In the genomic region with DNA sequence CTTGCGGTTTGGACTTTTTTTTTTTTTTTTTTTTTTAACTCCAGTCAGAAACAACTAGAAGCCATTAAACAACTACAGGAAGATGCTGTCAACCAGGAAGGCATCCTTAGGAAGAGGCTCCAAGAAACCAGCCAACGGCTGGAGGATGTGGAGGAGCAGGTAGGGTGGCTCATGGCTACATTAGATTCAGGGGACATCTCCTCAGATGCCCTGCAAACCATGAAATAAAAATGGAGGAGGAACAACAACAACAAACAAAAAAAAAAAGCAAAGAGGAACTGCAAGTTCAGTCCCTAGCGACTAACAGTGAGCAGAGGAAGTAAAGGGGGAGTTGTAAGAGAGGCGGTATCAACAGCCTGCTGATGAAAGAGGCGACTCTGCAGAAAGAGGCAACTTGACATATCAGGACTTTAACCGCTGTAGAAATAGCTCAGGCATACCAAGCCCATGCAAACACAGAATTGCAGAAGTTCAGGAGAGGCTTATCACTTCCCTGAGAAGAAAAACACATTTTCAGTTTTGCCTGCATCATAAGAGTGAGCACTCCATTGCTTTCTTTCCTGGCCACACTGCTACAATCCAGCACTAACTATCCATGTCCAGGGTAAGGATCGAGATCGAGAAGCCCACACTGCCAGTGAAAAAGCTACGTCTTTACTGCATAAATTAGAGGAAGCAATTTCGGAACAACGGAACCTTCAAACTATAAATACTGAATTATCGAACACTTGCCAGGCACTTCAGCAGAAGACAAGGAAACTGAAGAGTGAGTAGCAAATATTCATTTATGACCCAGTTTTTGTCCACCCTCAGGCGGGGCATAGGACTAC, we compare ENCODE assay signal across 9 cellular contexts.
DNase-seq lines count a peak whose midpoint lies in the region; ATAC-seq, FAIRE-seq and TF ChIP-seq lines count a peak whose summit lies in the region.
"Had no signal": no experiment of that assay in that cellular context is flagged by ENCODE, and none has a peak within 500 bp of the region (broad histone marks: within the 10 kb centered on the region; RNA-seq: fewer than 3 reads in every experiment).

No MANE protein-coding gene starts in this region.

- H3K27ac ChIP-seq in duodenal mucosa (ENCODE audit: low read depth, low read length) (peak overlapping the region; percentile 38), pancreas (peak overlapping the region; percentile 21 to 84 (median 71))
- H3K27ac ChIP-seq: C4-2B had no signal

- peak overlapping the region in 1 of 2 donors; percentile 69 for H3K9ac ChIP-seq in duodenal mucosa (ENCODE audit: low read depth in 1 of 2, low read length in 2 of 2)

- intact Hi-C loops in pancreas (cut with DNase I): no loop called here

- ATAC-seq in GM19372 (IDR thresholded peaks at IDR 0.05; ENCODE audit: low read depth, unreplicated experiment) (peak; percentile 63), HG03457 (IDR thresholded peaks at IDR 0.05; ENCODE audit: unreplicated experiment) (peak; percentile 63), pancreas (peak; percentile 42 to 79 (median 72)), SK-N-SH treated with all-trans-retinoic acid at 6 μM for 48 hours (no peak)

- H3K4me1 ChIP-seq in duodenal mucosa (ENCODE audit: control insufficient read depth in 1 of 2, insufficient read depth in 2 of 2, low read length in 2 of 2) (peaks cover 0 to 7% of the 10 kb centered on the region in 2 donors), pancreas (peaks cover 0 to 22% (median 0%) of the 10 kb centered on the region in 3 donors)

- H3K9me3 ChIP-seq in duodenal mucosa (ENCODE audit: control insufficient read depth in 1 of 2, low read length in 2 of 2): no peaks in the 10 kb centered on the region
- H3K9me3 ChIP-seq in pancreas: no peaks in the 10 kb centered on the region

- H3K4me3 ChIP-seq in duodenal mucosa (ENCODE audit: low read depth in 1 of 2, low read length in 2 of 2) (peak overlapping the region; percentile 43 to 68), pancreas (peak overlapping the region; percentile 11 to 47 (median 34))

- TF ChIP-seq CTCF in pancreas (IDR thresholded peaks at IDR 0.05): no peak

- H3K36me3 ChIP-seq in duodenal mucosa (ENCODE audit: control insufficient read depth in 1 of 2, insufficient read depth in 2 of 2, low read length in 2 of 2) (no peaks in the 10 kb centered on the region), pancreas (no peaks in the 10 kb centered on the region)

- WGBS in pancreas, 2 donors: 14 to 24% methylated on average over 13 of the region's 13 CpGs

- H3K27me3 ChIP-seq in duodenal mucosa (ENCODE audit: control insufficient read depth in 1 of 2, insufficient read depth in 2 of 2, low read length in 2 of 2) (no peaks in the 10 kb centered on the region), pancreas (no peaks in the 10 kb centered on the region)

- FAIRE-seq in pancreas (lab: Jason Lieb, UNC): no peak

- DNase-seq in AML-193 (lab: John Stamatoyannopoulos, UW) (peak; percentile 95), pancreas (peak in 2 of 6 donors; percentile 17 to 42), NCI-H128 (lab: John Stamatoyannopoulos, UW; ENCODE audit: unreplicated experiment) (no peak)
- peak; percentile 55 for DNase-seq in activated CD4-positive, CD25-positive, alpha-beta regulatory T cell treated with anti-CD3 and anti-CD28 coated beads, Interleukin-2, amount 50 U/mL, for 72 hours

TF ChIP-seq in SK-N-SH treated with all-trans-retinoic acid at 6 μM for 48 hours, 23 proteins besides CTCF, POLR2A, EP300 and RAD21:
- TF ChIP-seq ESRRG (CRISPR knock-in tag; IDR thresholded peaks at IDR 0.05) (no peak), ZNF8 (CRISPR knock-in tag; IDR thresholded peaks at IDR 0.05) (no peak)
